1 cellular context compared by ENCODE assay signal in the genomic region with DNA sequence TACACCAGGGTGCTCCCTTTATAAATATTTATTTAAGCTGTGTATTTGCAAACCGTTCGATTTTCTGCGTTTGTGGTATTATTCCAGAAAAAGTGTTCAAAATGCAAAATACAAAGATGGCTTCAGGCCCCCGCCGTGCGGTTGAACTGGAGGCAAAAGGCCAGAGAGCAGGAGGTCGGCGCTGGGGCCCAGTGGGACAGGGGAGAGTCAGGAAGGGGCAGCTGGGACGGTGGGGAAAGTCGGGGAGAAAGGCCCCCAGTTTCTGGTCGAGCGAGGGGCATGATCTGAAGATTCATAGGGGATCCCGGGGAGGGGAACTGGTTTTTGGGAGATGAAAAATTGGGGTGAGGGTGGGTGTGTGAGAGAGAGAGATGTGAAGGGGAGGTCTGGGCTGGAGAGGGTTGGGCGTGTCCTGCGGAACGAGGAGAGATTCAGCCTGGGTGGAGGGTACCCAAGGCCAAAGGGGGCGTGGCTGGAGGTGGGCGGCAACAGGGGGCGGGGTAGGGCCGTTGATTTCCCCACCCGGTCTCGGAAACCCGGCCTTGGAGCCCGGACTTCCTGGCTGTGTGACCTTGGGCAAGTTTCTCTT.
A peak's percentile ranks its signal among the peaks of the same experiment; 100 is the strongest.
TF ChIP-seq lines count a peak whose summit lies in the region.

No MANE protein-coding gene starts in this region.

TF ChIP-seq in GM12878, 131 proteins besides CTCF, POLR2A, EP300 and RAD21:
- TF ChIP-seq ZSCAN29 (IDR thresholded peaks at IDR 0.05), result no peak
- TF ChIP-seq CBFB (IDR thresholded peaks at IDR 0.05; ENCODE audit: low read depth), result no peak
- TF ChIP-seq ZNF274 (IDR thresholded peaks at IDR 0.05; ENCODE audit: insufficient read depth, insufficient read length), result no peak
- no peak for TF ChIP-seq PAX8 (IDR thresholded peaks at IDR 0.05)
- no peak for TF ChIP-seq YY1 (IDR thresholded peaks at IDR 0.05; ENCODE audit: low read depth, low read length)
- TF ChIP-seq, protein P1, sequence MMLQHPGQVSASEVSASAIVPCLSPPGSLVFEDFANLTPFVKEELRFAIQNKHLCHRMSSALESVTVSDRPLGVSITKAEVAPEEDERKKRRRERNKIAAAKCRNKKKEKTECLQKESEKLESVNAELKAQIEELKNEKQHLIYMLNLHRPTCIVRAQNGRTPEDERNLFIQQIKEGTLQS (IDR thresholded peaks at IDR 0.05; ENCODE audit: borderline replicate concordance, extremely low read depth, low read depth, low read length), result no peak
- no peak for TF ChIP-seq BCL11A (IDR thresholded peaks at IDR 0.05; ENCODE audit: low read depth, low read length)
- TF ChIP-seq EGR1 (IDR thresholded peaks at IDR 0.05; ENCODE audit: borderline replicate concordance in 1 of 2, low read depth in 2 of 2, low read length in 2 of 2), result 0 out of 3 replicates have a peak, but pooled peaks of 1 of the 2 experiments have one; percentile 21
